In genomic region chr15:101243420-101243819, GRCh38 we compare ENCODE assay signal across 2 cellular contexts.
A peak's percentile ranks its signal among the peaks of the same experiment; 100 is the strongest.
TF ChIP-seq lines count a peak whose summit lies in the region.

No MANE protein-coding gene starts in this region.

TF ChIP-seq in WTC11, 78 proteins besides CTCF, POLR2A, EP300 and RAD21 (continued from another document):
- TF ChIP-seq PRDM15 (CRISPR knock-in tag; IDR thresholded peaks at IDR 0.05), result peak; percentile 12; the same call in 1 of the 2 replicates
- TF ChIP-seq CDX4 (CRISPR knock-in tag; IDR thresholded peaks at IDR 0.05; ENCODE audit: borderline replicate concordance), result no peak

TF ChIP-seq in SK-N-SH, 30 proteins besides CTCF, POLR2A, EP300 and RAD21 (continued from another document):
- no peak for TF ChIP-seq MXI1 (IDR thresholded peaks at IDR 0.05; ENCODE audit: low read depth, low read length)
TF ChIP-seq in SK-N-SH: peak in this region for 0.
